ENCODE assay signal across 13 cellular contexts in genomic region chr7:130372402-130372801, GRCh38. TPM values are rescaled to one million over a fixed set of nuclear protein-coding genes. Genes with fewer than 3 reads are reported as not detected.
DNase-seq lines count a peak whose midpoint lies in the region; ATAC-seq, FAIRE-seq and TF ChIP-seq lines count a peak whose summit lies in the region.
"Had no signal": no experiment of that assay in that cellular context is flagged by ENCODE, and none has a peak within 500 bp of the region (broad histone marks: within the 10 kb centered on the region; RNA-seq: fewer than 3 reads in every experiment).

No MANE protein-coding gene starts in this region.

- H2AFZ ChIP-seq in ACC112 (ENCODE audit: low read length, unreplicated experiment) (peak overlapping the region; percentile 35), Karpas-422 (ENCODE audit: low read length) (no peak overlapping the region)

- H3K36me3 ChIP-seq in ACC112 (ENCODE audit: insufficient read depth, low read length) (no peaks in the 10 kb centered on the region), adrenal gland (replicated peaks in 1 of 2) (no peaks in the 10 kb centered on the region), kidney (ENCODE audit: control insufficient read depth in 1 of 2, insufficient read depth in 2 of 2, low read length in 2 of 2) (no peaks in the 10 kb centered on the region), psoas muscle (ENCODE audit: insufficient read depth in 1 of 2, low read depth in 1 of 2) (no peaks in the 10 kb centered on the region), Karpas-422 (ENCODE audit: insufficient read depth, low read length) (no peaks in the 10 kb centered on the region)

- intact Hi-C loops in adrenal gland (cut with DNase I) = no loop called here
- intact Hi-C loops in kidney (cut with DNase I) = no loop called here
- intact Hi-C loops in psoas muscle (cut with DNase I) = no loop called here

- H3K27me3 ChIP-seq in ACC112 (ENCODE audit: insufficient read depth, low read length) (no peaks in the 10 kb centered on the region), adrenal gland (no peaks in the 10 kb centered on the region), psoas muscle (ENCODE audit: insufficient read depth in 3 of 3, low read length in 2 of 3) (no peaks in the 10 kb centered on the region), Karpas-422 (ENCODE audit: low read length) (no peaks in the 10 kb centered on the region)

- no peaks in the 10 kb centered on the region for H3K9me3 ChIP-seq in adrenal gland (replicated peaks in 1 of 3)
- H3K9me3 ChIP-seq in kidney (ENCODE audit: control insufficient read depth in 1 of 2, low read length in 2 of 2) = peaks cover 0 to 7% of the 10 kb centered on the region in 2 donors
- H3K9me3 ChIP-seq in psoas muscle = no peaks in the 10 kb centered on the region
- H3K9me3 ChIP-seq in Karpas-422 (ENCODE audit: low read length) = no peaks in the 10 kb centered on the region

- H3K79me2 ChIP-seq in ACC112 (ENCODE audit: control insufficient read depth, insufficient read depth, low read length, unreplicated experiment) = no peaks in the 10 kb centered on the region
- H3K79me2 ChIP-seq in Karpas-422 (ENCODE audit: low read length) = no peaks in the 10 kb centered on the region

- H3K4me2 ChIP-seq in Karpas-422 (ENCODE audit: low read depth, low read length, poor library complexity, severe bottlenecking) = no peak overlapping the region

- H3K4me1 ChIP-seq in ACC112 (ENCODE audit: control insufficient read depth, insufficient read depth, low read length, unreplicated experiment) (peaks cover 57% of the 10 kb centered on the region), adrenal gland (replicated peaks in 1 of 2) (peaks cover 19 to 54% of the 10 kb centered on the region in 2 donors), kidney (ENCODE audit: control insufficient read depth in 1 of 2, insufficient read depth in 1 of 2, low read depth in 1 of 2, low read length in 2 of 2) (peaks cover 24 to 30% of the 10 kb centered on the region in 2 donors), psoas muscle (peaks cover 38% of the 10 kb centered on the region), Karpas-422 (ENCODE audit: low read length) (no peaks in the 10 kb centered on the region)

- H3K4me3 ChIP-seq in ACC112 (ENCODE audit: low read depth, low read length) = no peak overlapping the region
- H3K4me3 ChIP-seq in adrenal gland = no peak overlapping the region
- H3K4me3 ChIP-seq in kidney (ENCODE audit: low read length in 2 of 2) = no peak overlapping the region
- no peak overlapping the region for H3K4me3 ChIP-seq in psoas muscle
- no peak overlapping the region for H3K4me3 ChIP-seq in Karpas-422 (ENCODE audit: low read length)

- WGBS in adrenal gland, 4 donors = 97 to 99% (median 98%) methylated on average over 6 of the region's 6 CpGs
- WGBS in psoas muscle, 3 donors = 93 to 96% (median 95%) methylated on average over 6 of the region's 6 CpGs

- FAIRE-seq in kidney (lab: Jason Lieb, UNC) = no peak
- FAIRE-seq: urothelium cell line had no signal

- TF ChIP-seq CTCF in adrenal gland (IDR thresholded peaks at IDR 0.05) (no peak), kidney (IDR thresholded peaks at IDR 0.05; ENCODE audit: borderline replicate concordance, extremely low read depth, insufficient read depth) (no peak), psoas muscle (IDR thresholded peaks at IDR 0.05) (no peak)

- no peaks in the 10 kb centered on the region for H3K9me2 ChIP-seq in Karpas-422 (replicated peaks; ENCODE audit: insufficient read depth, low read length)

- TF ChIP-seq POLR2A in adrenal gland (IDR thresholded peaks at IDR 0.05) = no peak

- DNase-seq in adrenal gland (no peak), kidney (no peak), psoas muscle (no peak), Karpas-422 (no peak)
- DNase-seq: activated CD8-positive, alpha-beta T cell treated with anti-CD3 and anti-CD28 coated beads, Interleukin-2, amount 10 ng/mL, durations not matched to agents 7 days and 5 days; MM.1S had no signal

- H3K9ac ChIP-seq in kidney (ENCODE audit: low read length in 2 of 2) (no peak overlapping the region), Karpas-422 (ENCODE audit: low read length) (no peak overlapping the region)

- ATAC-seq in psoas muscle (no peak), GM19328 (IDR thresholded peaks at IDR 0.05; ENCODE audit: unreplicated experiment) (no peak), GM19324 (IDR thresholded peaks at IDR 0.05; ENCODE audit: low FRiP score, unreplicated experiment) (no peak), HG02642 (IDR thresholded peaks at IDR 0.05; ENCODE audit: poor library complexity, unreplicated experiment) (no peak)
- ATAC-seq: activated CD8-positive, alpha-beta T cell treated with anti-CD3 and anti-CD28 coated beads, Interleukin-2, amount 10 ng/mL, durations not matched to agents 7 days and 5 days; left colon had no signal

- no peaks in the 10 kb centered on the region for H4K20me1 ChIP-seq in Karpas-422 (ENCODE audit: insufficient read depth, low read depth, low read length)

- H3K27ac ChIP-seq in ACC112 (ENCODE audit: low read depth, low read length) (peak overlapping the region; percentile 87; the same call in 1 of the 2 replicates), adrenal gland (peak overlapping the region; percentile 83 to 95 (median 87)), kidney (ENCODE audit: low read depth in 2 of 2, low read length in 2 of 2) (peak overlapping the region; percentile 32 to 69), psoas muscle (peak overlapping the region; percentile 86), Karpas-422 (ENCODE audit: low read length) (no peak overlapping the region)
- H3K27ac ChIP-seq: HL-60 had no signal

RNA-seq across cellular contexts. Expression of gene CPA1, which starts 7.9 kb away (rescaled TPM):
- 10 to 100 TPM in 2 of 8 donors, 1 to 10 TPM in 1, under 1 TPM in 2, not detected in 3; 0.14 to 15.0 (median 2.3) TPM for total RNA-seq in adrenal gland
- 1 to 10 TPM in 2 of 3 donors, not detected in 1; 1.1 to 1.8 TPM for polyA plus RNA-seq in adrenal gland
- total RNA-seq in kidney = 0.50 TPM
- polyA plus RNA-seq in kidney (ENCODE audit: insufficient read depth, low read depth, low replicate concordance) = 1.1 TPM
- 1 to 10 TPM in 3 of 4 donors, under 1 TPM in 1; 0.52 to 4.6 (median 1.3) TPM for total RNA-seq in psoas muscle
- 1 to 10 TPM in 1 of 3 donors, under 1 TPM in 2; 0.18 to 1.0 (median 0.56) TPM for polyA plus RNA-seq in psoas muscle
- not detected in 2 replicates for total RNA-seq in Karpas-422 (2014; rRNA removed; shearing (Covaris generic); ENCODE audit: low replicate concordance)
- total RNA-seq: activated CD8-positive, alpha-beta T cell treated with anti-CD3 and anti-CD28 coated beads, Interleukin-2, amount 10 ng/mL, durations not matched to agents 7 days and 5 days had no signal

RNA-seq across cellular contexts. Expression of gene CPA5, which starts 27.8 kb away (rescaled TPM):
- total RNA-seq in adrenal gland (under 1 TPM in 1 of 8 donors, not detected in 7; 0.65 TPM), kidney (1.1 TPM), psoas muscle (1 to 10 TPM in 2 of 4 donors, under 1 TPM in 1, not detected in 1; 0.73 to 5.2 (median 1.7) TPM)
- polyA plus RNA-seq in adrenal gland (under 1 TPM in 2 of 3 donors, not detected in 1; 0.24 to 0.30 TPM), kidney (ENCODE audit: insufficient read depth, low read depth, low replicate concordance) (0.54 TPM), psoas muscle (1 to 10 TPM in 1 of 3 donors, under 1 TPM in 2; 0.42 to 1.3 (median 0.48) TPM)
- total RNA-seq in Karpas-422 (2014; rRNA removed; shearing (Covaris generic); ENCODE audit: low replicate concordance) = not detected in 2 replicates
- total RNA-seq: left colon had no signal
